Comparison of ENCODE assay signal across 8 cellular contexts in the genomic region with DNA sequence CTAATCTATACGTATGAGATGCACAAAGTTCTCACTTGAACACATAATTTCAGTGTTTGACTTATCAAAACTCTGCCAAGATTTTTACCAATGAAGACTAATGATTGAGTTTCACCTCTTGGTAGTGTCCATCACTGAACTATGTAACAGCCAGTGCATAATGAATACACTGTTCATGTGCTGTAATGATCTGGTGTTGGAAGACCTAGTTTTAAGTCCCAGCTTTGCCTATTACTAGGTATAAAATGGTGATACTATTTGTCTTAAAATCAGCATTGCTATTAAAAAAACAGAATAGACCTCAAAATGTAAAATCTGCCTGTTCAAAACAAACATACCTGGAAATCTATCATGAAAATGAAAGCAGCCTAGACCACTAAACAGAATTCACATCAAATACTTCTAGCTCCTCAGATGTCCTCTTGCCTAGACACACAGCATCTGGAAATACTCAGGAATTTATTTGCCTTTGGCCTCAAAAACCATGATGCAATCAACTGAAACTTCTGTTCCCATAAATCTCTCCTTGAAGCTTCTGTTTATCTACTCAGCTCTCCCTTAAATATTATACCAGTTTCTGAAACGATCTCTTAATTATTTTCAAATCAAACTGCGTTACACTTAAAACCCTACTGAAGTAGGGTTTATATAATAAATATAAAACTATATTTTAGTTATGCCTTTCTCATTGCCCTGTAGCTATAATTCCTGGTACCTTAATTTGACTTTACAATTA. TPM values are rescaled to one million over a fixed set of nuclear protein-coding genes. Genes with fewer than 3 reads are reported as not detected.
DNase-seq lines count a peak whose midpoint lies in the region; ATAC-seq and TF ChIP-seq lines count a peak whose summit lies in the region.

No MANE protein-coding gene starts in this region.

- H3K27ac Mint-ChIP-seq in CD4-positive, alpha-beta memory T cell: peak overlapping the region in 1 of 7 donors; percentile 33
- peak overlapping the region in 1 of 2 donors; percentile 19 for H3K27ac Mint-ChIP-seq in natural killer cell treated with Interleukin-12 subunit alpha and Interleukin-12 subunit beta and Interleukin-15 and Interleukin-18, amount 100 ng/mL, for 72 hours

- H3K4ac ChIP-seq in neuronal stem cell (ENCODE audit: low read length): no peak overlapping the region

- CTCF ChIA-PET in CD4-positive, alpha-beta memory T cell (lab: Charles Lee; ENCODE audit: partially characterized antibody): interaction anchor here (1.2 to 1.8 kb wide), 4 partner anchors 10 to 26 kb away, joined by 4 to 5 read pairs (median 5); no protein-coding TSS in a partner anchor

- H3K23ac ChIP-seq in neuronal stem cell (ENCODE audit: low read depth, low read length, poor library complexity): no peak overlapping the region

- H3K9ac ChIP-seq in neuronal stem cell (ENCODE audit: low read depth, low read length, poor library complexity): no peak overlapping the region

- H3K4me2 ChIP-seq in neuronal stem cell (ENCODE audit: insufficient read depth, low read length, poor library complexity, severe bottlenecking): no peak overlapping the region

- no peaks in the 10 kb centered on the region for H3K27me3 Mint-ChIP-seq in CD4-positive, alpha-beta memory T cell
- H3K27me3 Mint-ChIP-seq in natural killer cell treated with Interleukin-12 subunit alpha and Interleukin-12 subunit beta and Interleukin-15 and Interleukin-18, amount 100 ng/mL, for 72 hours: no peaks in the 10 kb centered on the region

- peak; percentile 43 for DNase-seq in AG08396 (ENCODE audit: low spot score)
- DNase-seq in LoVo (ENCODE audit: low spot score): peak; percentile 85
- peak; percentile 60 for DNase-seq in brain pericyte (ENCODE audit: low read depth, low spot score)
- DNase-seq in CD4-positive, alpha-beta memory T cell: no peak
- no peak for DNase-seq in WERI-Rb-1
- no peak for DNase-seq in neuronal stem cell (ENCODE audit: low spot score)
- no peak for DNase-seq in natural killer cell treated with Interleukin-12 subunit alpha and Interleukin-12 subunit beta and Interleukin-15 and Interleukin-18, amount 100 ng/mL, for 72 hours (ENCODE audit: low spot score)

- H3K4me1 ChIP-seq in mesodermal cell (ENCODE audit: control insufficient read depth, insufficient read depth, low read length, poor library complexity, severe bottlenecking) (no peaks in the 10 kb centered on the region), neuronal stem cell (ENCODE audit: control insufficient read depth in 2 of 2, insufficient read depth in 1 of 2, low read depth in 1 of 2, low read length in 2 of 2) (no peaks in the 10 kb centered on the region)
- H3K4me1 ChIP-seq in CD4-positive, alpha-beta memory T cell (ENCODE audit: insufficient read depth, low read length): no peaks in the 10 kb centered on the region

- no peak for ATAC-seq in natural killer cell treated with Interleukin-12 subunit alpha and Interleukin-12 subunit beta and Interleukin-15 and Interleukin-18, amount 100 ng/mL, for 72 hours

- no peak overlapping the region for H4K91ac ChIP-seq in neuronal stem cell (ENCODE audit: low read depth, low read length, poor library complexity)

- peaks cover 37 to 54% of the 10 kb centered on the region in 2 donors for H3K36me3 Mint-ChIP-seq in CD4-positive, alpha-beta memory T cell
- peaks cover 5% of the 10 kb centered on the region for H3K36me3 Mint-ChIP-seq in natural killer cell treated with Interleukin-12 subunit alpha and Interleukin-12 subunit beta and Interleukin-15 and Interleukin-18, amount 100 ng/mL, for 72 hours

- no peak overlapping the region for H2BK5ac ChIP-seq in neuronal stem cell (ENCODE audit: low read length)

- H3K9me3 ChIP-seq in mesodermal cell (ENCODE audit: control insufficient read depth, low read length): no peaks in the 10 kb centered on the region
- no peaks in the 10 kb centered on the region for H3K9me3 ChIP-seq in CD4-positive, alpha-beta memory T cell (ENCODE audit: control insufficient read depth in 1 of 2, low read length in 2 of 2)
- no peaks in the 10 kb centered on the region for H3K9me3 ChIP-seq in WERI-Rb-1 (ENCODE audit: severe bottlenecking)
- H3K9me3 ChIP-seq in neuronal stem cell (replicated peaks in 1 of 2; ENCODE audit: control insufficient read depth in 2 of 2, insufficient read depth in 1 of 2, low read depth in 1 of 2, low read length in 2 of 2): peaks cover 2 to 8% of the 10 kb centered on the region in 2 donors

- H3K9me3 Mint-ChIP-seq in CD4-positive, alpha-beta memory T cell: peaks cover 0 to 2% (median 0%) of the 10 kb centered on the region in 8 donors
- H3K9me3 Mint-ChIP-seq in natural killer cell treated with Interleukin-12 subunit alpha and Interleukin-12 subunit beta and Interleukin-15 and Interleukin-18, amount 100 ng/mL, for 72 hours: no peaks in the 10 kb centered on the region

- H2AK5ac ChIP-seq in neuronal stem cell (ENCODE audit: low read depth, low read length): no peak overlapping the region

- POLR2A ChIA-PET in CD4-positive, alpha-beta memory T cell (lab: Charles Lee; ENCODE audit: partially characterized antibody): no interaction called here

- intact Hi-C loops in CD4-positive, alpha-beta memory T cell (cut with micrococcal nuclease): no loop called here

- H3K79me1 ChIP-seq in neuronal stem cell (ENCODE audit: low read depth, low read length): no peaks in the 10 kb centered on the region

- no peak overlapping the region for H2AFZ ChIP-seq in neuronal stem cell (ENCODE audit: low read length)

- H3K4me3 Mint-ChIP-seq in CD4-positive, alpha-beta memory T cell: no peak overlapping the region
- H3K4me3 Mint-ChIP-seq in natural killer cell treated with Interleukin-12 subunit alpha and Interleukin-12 subunit beta and Interleukin-15 and Interleukin-18, amount 100 ng/mL, for 72 hours: no peak overlapping the region

- TF ChIP-seq CTCF in WERI-Rb-1 (IDR thresholded peaks at IDR 0.05; ENCODE audit: low read depth, low read length): no peak

- WGBS in mesodermal cell (ENCODE audit: insufficient coverage in 2 of 2), 2 experiments: 100% methylated on average over 1 of the region's 3 CpGs
- WGBS in neuronal stem cell (ENCODE audit: extremely low coverage in 2 of 2, insufficient read length in 2 of 2, insufficient replicate concordance in 1 of 2), 2 donors: no CpG with 5 or more reads among the region's 3 CpGs

- H3K36me3 ChIP-seq in mesodermal cell (ENCODE audit: control insufficient read depth, insufficient read depth, low read length) (peaks cover 18% of the 10 kb centered on the region), WERI-Rb-1 (peaks cover 4% of the 10 kb centered on the region), neuronal stem cell (replicated peaks in 1 of 2; ENCODE audit: control insufficient read depth in 2 of 2, insufficient read depth in 2 of 2, low read length in 2 of 2) (peaks cover 0 to 33% of the 10 kb centered on the region in 2 donors)
- H3K36me3 ChIP-seq in CD4-positive, alpha-beta memory T cell (ENCODE audit: insufficient read depth, low read length): no peaks in the 10 kb centered on the region

- no peak overlapping the region for H2BK12ac ChIP-seq in neuronal stem cell (ENCODE audit: low read length)

- H3K27ac ChIP-seq in mesodermal cell (ENCODE audit: low read depth, low read length, severe bottlenecking): peak overlapping the region; percentile 80
- no peak overlapping the region for H3K27ac ChIP-seq in CD4-positive, alpha-beta memory T cell (ENCODE audit: low read depth, low read length)
- no peak overlapping the region for H3K27ac ChIP-seq in WERI-Rb-1
- no peak overlapping the region for H3K27ac ChIP-seq in neuronal stem cell (replicated peaks; ENCODE audit: low read length)

- no peak overlapping the region for H4K8ac ChIP-seq in neuronal stem cell (ENCODE audit: low read depth, low read length)

- no peak overlapping the region for H2BK120ac ChIP-seq in neuronal stem cell (ENCODE audit: low read depth, low read length)

- no peak overlapping the region for H3K14ac ChIP-seq in neuronal stem cell (ENCODE audit: low read length)

- H3K27me3 ChIP-seq in CD4-positive, alpha-beta memory T cell (ENCODE audit: insufficient read depth, low read length): no peaks in the 10 kb centered on the region
- no peaks in the 10 kb centered on the region for H3K27me3 ChIP-seq in WERI-Rb-1 (ENCODE audit: insufficient read depth, low read depth, severe bottlenecking)
- H3K27me3 ChIP-seq in neuronal stem cell (ENCODE audit: control insufficient read depth in 3 of 3, insufficient read depth in 3 of 3, low read depth in 1 of 3, low read length in 3 of 3): no peaks in the 10 kb centered on the region

- no peak overlapping the region for H3K4me3 ChIP-seq in mesodermal cell (ENCODE audit: extremely low read depth, insufficient read depth, low read length, poor library complexity, severe bottlenecking)
- H3K4me3 ChIP-seq in CD4-positive, alpha-beta memory T cell (ENCODE audit: low read length in 2 of 2): no peak overlapping the region
- H3K4me3 ChIP-seq in WERI-Rb-1 (ENCODE audit: low read depth, low read length): no peak overlapping the region
- H3K4me3 ChIP-seq in neuronal stem cell (ENCODE audit: low read length in 2 of 2): no peak overlapping the region

- no peak overlapping the region for H2BK15ac ChIP-seq in neuronal stem cell (ENCODE audit: low read length)

- H3K4me1 Mint-ChIP-seq in CD4-positive, alpha-beta memory T cell: peaks cover 0 to 5% (median 2%) of the 10 kb centered on the region in 4 donors
- H3K4me1 Mint-ChIP-seq in natural killer cell treated with Interleukin-12 subunit alpha and Interleukin-12 subunit beta and Interleukin-15 and Interleukin-18, amount 100 ng/mL, for 72 hours (ENCODE audit: low read depth in 2 of 2): peaks cover 1 to 4% of the 10 kb centered on the region in 2 donors

- no peak overlapping the region for H3K18ac ChIP-seq in neuronal stem cell (ENCODE audit: low read length)

RNA-seq across cellular contexts. Expression of a gene that starts 38.1 kb away (rescaled TPM):
- polyA plus RNA-seq in mesodermal cell (2013, experiment 1 of 2): 51.8 TPM
- polyA plus RNA-seq in mesodermal cell (2013, experiment 2 of 2): 59.2 TPM
- 10 to 100 TPM; 36.6 to 44.6 TPM for total RNA-seq in CD4-positive, alpha-beta memory T cell
- 10 to 100 TPM; 38.9 to 39.1 TPM for polyA plus RNA-seq in CD4-positive, alpha-beta memory T cell
- polyA plus RNA-seq in neuronal stem cell (2013, experiment 1 of 2): 66.9 TPM
- polyA plus RNA-seq in neuronal stem cell (2013, experiment 2 of 2): 68.0 TPM
- total RNA-seq in natural killer cell treated with Interleukin-12 subunit alpha and Interleukin-12 subunit beta and Interleukin-15 and Interleukin-18, amount 100 ng/mL, for 72 hours: 10 to 100 TPM; 43.1 to 61.0 TPM

RNA-seq across cellular contexts. Expression of a gene that starts 38.2 kb away (rescaled TPM):
- 7.3 TPM for polyA plus RNA-seq in mesodermal cell (2013, experiment 1 of 2)
- polyA plus RNA-seq in mesodermal cell (2013, experiment 2 of 2): 9.1 TPM
- 10 to 100 TPM; 11.6 to 12.0 TPM for total RNA-seq in CD4-positive, alpha-beta memory T cell
- 1 to 10 TPM; 4.1 to 6.3 TPM for polyA plus RNA-seq in CD4-positive, alpha-beta memory T cell
- 5.3 TPM for polyA plus RNA-seq in neuronal stem cell (2013, experiment 1 of 2)
- polyA plus RNA-seq in neuronal stem cell (2013, experiment 2 of 2): 5.9 TPM
- total RNA-seq in natural killer cell treated with Interleukin-12 subunit alpha and Interleukin-12 subunit beta and Interleukin-15 and Interleukin-18, amount 100 ng/mL, for 72 hours: 10 to 100 TPM in 1 of 2 donors, 1 to 10 TPM in 1; 8.0 to 11.3 TPM

Comparison
In these comparisons a context has a peak if more than half of its experiments do, and no peak if none do; other contexts are left out.
1. DNase-seq: peak in AG08396 (single experiment), LoVo (single experiment) and brain pericyte (single experiment); none in CD4-positive, alpha-beta memory T cell (0 of 5), WERI-Rb-1 (single experiment), neuronal stem cell (single experiment) and natural killer cell treated with Interleukin-12 subunit alpha and Interleukin-12 subunit beta and Interleukin-15 and Interleukin-18, amount 100 ng/mL, for 72 hours (single experiment).